Comparison of ENCODE assay signal across 8 cellular contexts in the genomic region with DNA sequence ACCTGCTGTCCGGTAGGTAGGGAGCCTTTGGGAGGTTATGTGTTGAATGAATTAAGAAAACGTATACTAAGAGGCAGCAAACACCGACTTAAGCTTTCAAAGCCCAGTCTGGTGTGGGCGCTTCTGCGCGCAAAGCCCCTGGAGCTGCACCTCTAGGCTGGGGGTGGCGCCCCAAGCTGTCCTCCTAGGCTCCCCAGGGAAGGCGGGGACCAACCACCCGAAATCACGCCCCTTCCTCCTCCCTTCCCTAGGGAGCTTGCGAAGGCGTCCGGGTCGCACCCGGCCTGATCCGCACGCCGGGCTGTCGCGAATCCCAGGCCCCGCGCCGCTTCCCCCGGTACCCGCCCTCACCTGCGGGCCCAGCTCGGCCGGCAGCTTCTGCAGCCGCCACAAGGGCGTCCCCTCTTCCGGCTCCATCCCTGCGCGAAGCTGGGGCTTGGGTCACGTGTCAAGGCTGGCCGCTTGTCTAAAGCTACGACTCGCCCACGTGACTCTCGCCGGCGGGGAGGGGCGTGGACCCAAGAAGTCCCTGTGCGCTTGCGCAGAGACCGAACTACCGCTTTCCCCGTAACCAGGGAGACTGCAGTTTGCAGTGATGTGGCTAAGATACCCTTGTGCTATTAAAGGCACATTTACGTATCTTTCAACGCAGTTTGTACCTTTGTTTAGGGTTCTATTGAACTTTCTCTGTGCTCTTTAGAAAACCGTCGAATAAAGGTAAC. TPM values are rescaled to one million over a fixed set of nuclear protein-coding genes. Genes with fewer than 3 reads are reported as not detected.
DNase-seq lines count a peak whose midpoint lies in the region; ATAC-seq, FAIRE-seq and TF ChIP-seq lines count a peak whose summit lies in the region.

Gene COMMD8 (minus strand): TSS at position 468 of the 722 bp plus-strand sequence. CDS start 51 bp downstream, at position 417.

- dilution Hi-C loops in IMR-90 (cut with HindIII; ENCODE audit: low sequenced_read_pairs, unreplicated experiment): no loop called here
- dilution Hi-C loops in endothelial cell of umbilical vein (cut with MboI; ENCODE audit: extremely low pct_ligation_motif_present, low sequenced_read_pairs): no loop called here

- H3K23ac ChIP-seq in IMR-90 (ENCODE audit: low read depth, low read length): peak within 1 kb of the TSS; percentile 79

- WGBS in IMR-90 (ENCODE audit: extremely low coverage in 2 of 2, insufficient read length in 1 of 2), 2 experiments: 1% methylated on average over 14 of the region's 51 CpGs; no CpG with 5 or more reads in 1 of the 2 experiments

- CTCF ChIA-PET in IMR-90 (lab: Yijun Ruan, JAX): interaction anchor here (1.0 to 1.1 kb wide), 4 partner anchors 10 to 102 kb away, joined by 3 to 5 read pairs (median 4); no protein-coding TSS in a partner anchor
- CTCF ChIA-PET in OCI-LY7 (lab: Charles Lee; ENCODE audit: unreplicated experiment): interaction anchor here (1.0 to 1.3 kb wide), 3 partner anchors 10 to 57 kb away, joined by 3 to 4 read pairs (median 4); no protein-coding TSS in a partner anchor
- CTCF ChIA-PET in endothelial cell of umbilical vein (lab: Charles Lee): interaction anchor here (1.0 to 2.0 kb wide), 11 partner anchors 9 to 114 kb away, joined by 3 to 14 read pairs (median 6); partner anchors contain the start of gene ATP10D

- peak within 1 kb of the TSS; percentile 89 for H2AK9ac ChIP-seq in IMR-90 (replicated peaks; ENCODE audit: low read depth, low read length, poor library complexity)

- H3K18ac ChIP-seq in IMR-90 (ENCODE audit: low read depth, low read length): peak within 1 kb of the TSS; percentile 31

- peak within 1 kb of the TSS; percentile 57 to 96 for H4K8ac ChIP-seq in IMR-90 (ENCODE audit: low read depth in 2 of 2, low read length in 2 of 2)

- peaks cover 15 to 16% of the 10 kb centered on the region in 2 experiments for H3K79me1 ChIP-seq in IMR-90 (ENCODE audit: low read depth in 1 of 2, low read length in 2 of 2)

- peak within 1 kb of the TSS; percentile 76 for H2BK5ac ChIP-seq in IMR-90 (ENCODE audit: low read depth, low read length, poor library complexity, severe bottlenecking)

- no peaks in the 10 kb centered on the region for H4K20me1 ChIP-seq in IMR-90 (ENCODE audit: insufficient read depth, low read length)
- H4K20me1 ChIP-seq in OCI-LY7 (ENCODE audit: insufficient read depth, low read length): no peaks in the 10 kb centered on the region
- H4K20me1 ChIP-seq in endothelial cell of umbilical vein (replicated peaks; ENCODE audit: control insufficient read depth, extremely low read depth, insufficient read depth, low read length): no peaks in the 10 kb centered on the region

- H4K91ac ChIP-seq in IMR-90 (ENCODE audit: insufficient read depth, low read depth, low read length): peak within 1 kb of the TSS; percentile 40

- TF ChIP-seq RAD21 in IMR-90 (IDR thresholded peaks at IDR 0.05; ENCODE audit: low read length): peak; percentile 37

- in situ Hi-C loops in IMR-90 (cut with MboI; ENCODE audit: low sequenced_read_pairs): no loop called here

- H3K9me1 ChIP-seq in IMR-90 (ENCODE audit: insufficient read depth, low read length) (peaks cover 5% of the 10 kb centered on the region), endothelial cell of umbilical vein (replicated peaks; ENCODE audit: control insufficient read depth, extremely low read depth, insufficient read depth, low read length) (no peaks in the 10 kb centered on the region)

- peak within 1 kb of the TSS; percentile 88 for H3K14ac ChIP-seq in IMR-90 (replicated peaks; ENCODE audit: low read depth, low read length)

- BruUV-seq in IMR-90 (replicated peaks; lab: Mats Ljungman, UMichigan): no TSS peak
- no TSS peak for BruUV-seq in OCI-LY7 (replicated peaks; lab: Mats Ljungman, UMichigan)
- no TSS peak for BruUV-seq in endothelial cell of umbilical vein (replicated peaks; lab: Mats Ljungman, UMichigan)

- no peaks in the 10 kb centered on the region for H3K9me2 ChIP-seq in OCI-LY7 (ENCODE audit: insufficient read depth, low read length)

- H4K5ac ChIP-seq in IMR-90 (ENCODE audit: low read depth, low read length): peak within 1 kb of the TSS; percentile 52

- H3K79me2 ChIP-seq in OCI-LY7 (ENCODE audit: insufficient read depth, low read depth, low read length): peaks cover 17% of the 10 kb centered on the region
- H3K79me2 ChIP-seq in endothelial cell of umbilical vein (ENCODE audit: control insufficient read depth, insufficient read depth, low read length): peaks cover 4% of the 10 kb centered on the region

- H3K9ac ChIP-seq in IMR-90 (ENCODE audit: low read depth, low read length) (peak within 1 kb of the TSS; percentile 53), endothelial cell of umbilical vein (replicated peaks; ENCODE audit: extremely low read depth, insufficient read depth, low read length) (peak within 1 kb of the TSS; percentile 77)

- TF ChIP-seq CTCF in IMR-90 (conservative IDR thresholded peaks at IDR 0.05; ENCODE audit: low read depth, low read length) (peak; percentile 30), OCI-LY7 (conservative IDR thresholded peaks at IDR 0.05; ENCODE audit: low read length) (peak; percentile 46; the same call in 1 of the 2 replicates), endothelial cell of umbilical vein (IDR thresholded peaks at IDR 0.05; ENCODE audit: extremely low read depth in 1 of 2, insufficient read depth in 1 of 2, low read depth in 1 of 2, low read length in 2 of 2) (peak in 1 of 2 donors; percentile 32)

- no peak within 1 kb of the TSS; the same call in 2 of the 3 replicates for H2BK15ac ChIP-seq in IMR-90 (ENCODE audit: low read depth, low read length)

- ATAC-seq in GM21528 (IDR thresholded peaks at IDR 0.05; ENCODE audit: low FRiP score, unreplicated experiment) (peak; percentile 95), IMR-90 (ENCODE audit: low read depth) (peak; percentile 97)

- no peak within 1 kb of the TSS; the same call in 1 of the 2 replicates for H2BK20ac ChIP-seq in IMR-90 (ENCODE audit: low read depth, low read length)

- peak within 1 kb of the TSS; percentile 90 for H3K4me2 ChIP-seq in IMR-90 (ENCODE audit: low read depth, low read length)
- peak within 1 kb of the TSS; percentile 92 for H3K4me2 ChIP-seq in OCI-LY7 (ENCODE audit: low read length)
- H3K4me2 ChIP-seq in endothelial cell of umbilical vein (ENCODE audit: insufficient read depth, low read length): peak within 1 kb of the TSS; percentile 94

- H3K4me3 ChIP-seq in IMR-90 (ENCODE audit: insufficient read depth, low read depth, low read length) (peak within 1 kb of the TSS; percentile 58), OCI-LY7 (ENCODE audit: low read depth, low read length, poor library complexity, severe bottlenecking) (peak within 1 kb of the TSS; percentile 84), endothelial cell of umbilical vein (replicated peaks in 1 of 3; ENCODE audit: insufficient read depth in 1 of 3, low read depth in 1 of 3, low read length in 3 of 3) (peak within 1 kb of the TSS; percentile 56 to 91 (median 84))

- H3K36me3 ChIP-seq in IMR-90 (ENCODE audit: control insufficient read depth, insufficient read depth, low read length): no peaks in the 10 kb centered on the region
- H3K36me3 ChIP-seq in OCI-LY7 (ENCODE audit: insufficient read depth, low read length): peaks cover 17% of the 10 kb centered on the region
- peaks cover 0 to 3% of the 10 kb centered on the region in 2 experiments for H3K36me3 ChIP-seq in endothelial cell of umbilical vein (ENCODE audit: control insufficient read depth in 2 of 2, extremely low read depth in 1 of 2, insufficient read depth in 2 of 2, low read length in 2 of 2)

- POLR2A ChIA-PET in IMR-90 (lab: Charles Lee; ENCODE audit: unreplicated experiment): interaction anchor here (0.6 kb wide), 1 partner anchor 75 kb away, joined by 3 read pairs; no protein-coding TSS in a partner anchor
- POLR2A ChIA-PET in OCI-LY7 (lab: Charles Lee): interaction anchor here (0.7 to 10.3 kb wide), 14 partner anchors 7 to 584 kb away, joined by 3 to 140 read pairs (median 4); partner anchors contain the start of gene ATP10D
- POLR2A ChIA-PET in endothelial cell of umbilical vein (lab: Charles Lee): interaction anchor here (0.8 to 1.0 kb wide), 2 partner anchors 22 to 451 kb away, joined by 3 to 9 read pairs; partner anchors contain the start of genes ATP10D and NFXL1

- H3K27me3 ChIP-seq in IMR-90 (ENCODE audit: control insufficient read depth, insufficient read depth, low read length) (no peaks in the 10 kb centered on the region), endothelial cell of umbilical vein (ENCODE audit: control insufficient read depth in 2 of 2, insufficient read depth in 2 of 2, low read length in 2 of 2) (no peaks in the 10 kb centered on the region)

- peak within 1 kb of the TSS; percentile 70 for H3K4ac ChIP-seq in IMR-90 (ENCODE audit: low read depth, low read length)

- intact Hi-C loops in IMR-90 (cut with micrococcal nuclease) (loop anchor here (5.0 kb wide), 1 partner anchor 99 kb away; no protein-coding TSS in a partner anchor), OCI-LY7 (cut with micrococcal nuclease; ENCODE audit: unreplicated experiment) (loop anchor here (1.0 to 2.0 kb wide), 3 partner anchors 22 to 451 kb away; partner anchors contain the start of genes ATP10D and NFXL1), endothelial cell of umbilical vein (cut with micrococcal nuclease) (loop anchor here (1.0 to 10.0 kb wide), 5 partner anchors 22 to 451 kb away; partner anchors contain the start of genes ATP10D and NFXL1)

- H2AFZ ChIP-seq in IMR-90 (replicated peaks; ENCODE audit: low read length, poor library complexity) (peak within 1 kb of the TSS; percentile 90), OCI-LY7 (ENCODE audit: low read length) (peak within 1 kb of the TSS; percentile 93), endothelial cell of umbilical vein (ENCODE audit: low read depth, low read length) (peak within 1 kb of the TSS; percentile 87)

- peak within 1 kb of the TSS; percentile 72 for H2BK120ac ChIP-seq in IMR-90 (ENCODE audit: low read depth, low read length)

- H3K4me1 ChIP-seq in IMR-90 (ENCODE audit: control insufficient read depth, insufficient read depth, low read length) (no peaks in the 10 kb centered on the region), OCI-LY7 (ENCODE audit: insufficient read depth, low read length, poor library complexity, severe bottlenecking) (peaks cover 45% of the 10 kb centered on the region), endothelial cell of umbilical vein (ENCODE audit: control insufficient read depth, extremely low read depth, insufficient read depth, low read length) (peaks cover 5% of the 10 kb centered on the region)

- H3K27ac ChIP-seq in IMR-90 (ENCODE audit: insufficient read depth, low read length) (peak within 1 kb of the TSS; percentile 66), OCI-LY7 (ENCODE audit: low read depth, low read length, poor library complexity, severe bottlenecking) (peak within 1 kb of the TSS; percentile 81), endothelial cell of umbilical vein (ENCODE audit: insufficient read depth, low read depth, low read length) (peak within 1 kb of the TSS; percentile 44)

- H3K56ac ChIP-seq in IMR-90 (ENCODE audit: extremely low read depth, insufficient read depth, low read length): peak within 1 kb of the TSS; percentile 37; the same call in 1 of the 2 replicates

- no peaks in the 10 kb centered on the region for H3K9me3 ChIP-seq in IMR-90 (ENCODE audit: control insufficient read depth, insufficient read depth, low read length)
- H3K9me3 ChIP-seq in OCI-LY7 (ENCODE audit: low read length): no peaks in the 10 kb centered on the region
- H3K9me3 ChIP-seq in endothelial cell of umbilical vein (replicated peaks; ENCODE audit: control insufficient read depth, insufficient read depth, low read length): no peaks in the 10 kb centered on the region

- FAIRE-seq in endothelial cell of umbilical vein (lab: Jason Lieb, UNC): peak; percentile 83

- TF ChIP-seq POLR2A in IMR-90 (IDR thresholded peaks at IDR 0.05; ENCODE audit: low read depth, low read length) (peak; percentile 39), endothelial cell of umbilical vein (IDR thresholded peaks at IDR 0.05; ENCODE audit: low read depth, low read length) (peak; percentile 79)

- peak; percentile 87 for DNase-seq in DMS153 (lab: John Stamatoyannopoulos, UW)
- DNase-seq in IMR-90: peak; percentile 95
- peak; percentile 99 for DNase-seq in OCI-LY7 (ENCODE audit: low spot score)
- DNase-seq in activated T-cell treated with anti-CD3 and anti-CD28 coated beads for 1 hour (ENCODE audit: low read depth): peak; percentile 96
- peak; percentile 96 for DNase-seq in endothelial cell of umbilical vein (ENCODE audit: low read depth, low spot score)
- peak; percentile 96 for DNase-seq in midbrain (lab: John Stamatoyannopoulos, UW)
- DNase-seq in stimulated activated CD8-positive, alpha-beta memory T cell treated with anti-CD3 and anti-CD28 coated beads, Interleukin-2, amount 100 ng/mL, for 1 hour (ENCODE audit: low read depth in 2 of 2): peak; percentile 94 to 97

- H2AK5ac ChIP-seq in IMR-90 (ENCODE audit: low read depth, low read length): peak within 1 kb of the TSS; percentile 1; the same call in 1 of the 2 replicates

RNA-seq across cellular contexts. Expression of gene COMMD8, which starts in this region (rescaled TPM):
- total RNA-seq in IMR-90 (2012; rRNA removed) (12.5 and 29.4 TPM in 2 replicates), OCI-LY7 (2022) (37.2 and 38.7 TPM in 2 replicates), endothelial cell of umbilical vein (20.3 and 22.3 TPM in 2 replicates)
- polyA plus RNA-seq in IMR-90 (2012; rRNA removed) (11.0 and 12.6 TPM in 2 replicates), endothelial cell of umbilical vein (2.9 and 4.9 TPM in 2 replicates)
- 2.2 and 4.5 TPM in 2 replicates for polyA plus RNA-seq in IMR-90 (2012; cell fraction: cytosol; rRNA removed)
- polyA plus RNA-seq in IMR-90 (2012; cell fraction: nucleus; rRNA removed; ENCODE audit: low replicate concordance): 0.51 and 3.9 TPM in 2 replicates
- total RNA-seq in OCI-LY7 (2014; rRNA removed; shearing (Covaris generic)): 25.8 and 29.1 TPM in 2 replicates
- polyA plus RNA-seq in endothelial cell of umbilical vein (2011; cell fraction: cytosol; rRNA removed): 11.2 and 11.9 TPM in 2 replicates
- polyA plus RNA-seq in endothelial cell of umbilical vein (2011; cell fraction: nucleus; rRNA removed): 5.1 and 7.2 TPM in 2 replicates
- polyA plus RNA-seq in endothelial cell of umbilical vein (2012): 10.7 and 16.3 TPM in 2 replicates
- 1.3 and 1.7 TPM in 2 replicates for polyA minus RNA-seq in endothelial cell of umbilical vein
- 1.7 TPM for polyA minus RNA-seq in endothelial cell of umbilical vein (2011; cell fraction: cytosol; rRNA and poly(A)+ RNA removed)
- polyA minus RNA-seq in endothelial cell of umbilical vein (2011; cell fraction: nucleus; rRNA and poly(A)+ RNA removed): 4.4 and 4.9 TPM in 2 replicates

Comparison
In these comparisons a context has a peak if more than half of its experiments do, and no peak if none do; other contexts are left out.
1. Peak in every context shown above with its lines: DNase-seq, ATAC-seq, H3K4me3 ChIP-seq and H3K27ac ChIP-seq.